18 cellular contexts compared by ENCODE assay signal in the genomic region with DNA sequence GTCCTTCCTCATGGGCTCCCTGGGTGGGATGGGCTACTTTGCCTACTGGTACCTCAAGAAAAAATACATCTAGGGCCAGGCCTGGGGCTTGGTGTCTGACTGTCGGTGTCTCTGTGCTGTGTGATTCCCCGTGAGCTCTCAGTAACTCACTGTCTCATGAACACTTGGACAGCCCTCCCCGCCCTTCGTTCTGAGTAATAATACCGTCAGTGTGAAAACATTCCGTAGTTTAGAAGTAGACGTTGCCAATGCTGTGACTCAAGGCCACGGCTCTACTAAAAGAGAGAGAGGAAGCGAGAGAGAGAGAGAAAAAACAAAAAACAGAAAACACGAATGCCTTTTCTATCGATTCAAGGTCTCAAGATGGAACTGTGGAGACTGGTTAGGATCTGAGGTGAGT. TPM values are rescaled to one million over a fixed set of nuclear protein-coding genes. Genes with fewer than 3 reads are reported as not detected.
DNase-seq lines count a peak whose midpoint lies in the region; ATAC-seq, FAIRE-seq and TF ChIP-seq lines count a peak whose summit lies in the region.
"Had no signal": no experiment of that assay in that cellular context is flagged by ENCODE, and none has a peak within 500 bp of the region (broad histone marks: within the 10 kb centered on the region; RNA-seq: fewer than 3 reads in every experiment).

No MANE protein-coding gene starts in this region.

- in situ Hi-C loops in astrocyte of the cerebellum (cut with HindIII; ENCODE audit: low sequenced_read_pairs), result no loop called here

- no peak for ATAC-seq in GM21360 (IDR thresholded peaks at IDR 0.05; ENCODE audit: unreplicated experiment)
- ATAC-seq: activated CD8-positive, alpha-beta T cell treated with anti-CD3 and anti-CD28 coated beads, Interleukin-2, amount 10 ng/mL, durations not matched to agents 7 days and 5 days; Right ventricle myocardium inferior; stimulated activated effector memory CD8-positive, alpha-beta T cell treated with anti-CD3 and anti-CD28 coated beads, Interleukin-12 subunit alpha, Interleukin-12 subunit beta, amount 100 ng/mL, for 72 hours had no signal

- peak; percentile 69 for DNase-seq in AG20443 (ENCODE audit: low spot score)
- peak; percentile 88 for DNase-seq in HTR-8/SVneo (ENCODE audit: insufficient read length, low spot score)
- DNase-seq in astrocyte of the cerebellum (ENCODE audit: low read depth), result peak; percentile 64
- DNase-seq in iris pigment epithelial cell (ENCODE audit: low read depth), result peak; percentile 75
- no peak for DNase-seq in stimulated activated CD4-positive, alpha-beta T cell treated with anti-CD3 and anti-CD28 coated beads, Interleukin-12 subunit alpha, Interleukin-12 subunit beta, amount 100 ng/mL, for 4 hours
- no peak for DNase-seq in NCI-H345 treated with DMSO at 0.1 percent for 48 hours (lab: John Stamatoyannopoulos, UW; ENCODE audit: unreplicated experiment)
- no peak for DNase-seq in GM12892 (ENCODE audit: insufficient read length)
- DNase-seq: activated CD8-positive, alpha-beta T cell treated with anti-CD3 and anti-CD28 coated beads, Interleukin-2, amount 10 ng/mL, durations not matched to agents 7 days and 5 days; activated naive CD4-positive, alpha-beta T cell treated with anti-CD3 and anti-CD28 coated beads for 36 hours; cerebellar nuclear complex; erythroblast; NCI-H146; NCI-H524 treated with DMSO at 0.1 percent for 48 hours; stimulated activated CD4-positive, alpha-beta T cell treated with anti-CD3 and anti-CD28 coated beads, Interleukin-4, amount 100 ng/mL, for 1 hour had no signal

- FAIRE-seq in HTR-8/SVneo (lab: Jason Lieb, UNC), result peak; percentile 91
- FAIRE-seq in GM12892 (lab: Jason Lieb, UNC), result no peak
- FAIRE-seq: islet of Langerhans had no signal

- TF ChIP-seq POLR2A in GM12892 (IDR thresholded peaks at IDR 0.05; ENCODE audit: low read depth, low read length), result no peak

- no peak for TF ChIP-seq CTCF in astrocyte of the cerebellum (IDR thresholded peaks at IDR 0.05; ENCODE audit: low read depth, low read length, missing control alignments)

- H3K4me3 ChIP-seq in astrocyte of the cerebellum (ENCODE audit: low read depth, low read length), result no peak overlapping the region

RNA-seq across cellular contexts. Expression of a gene that starts 31.8 kb away (rescaled TPM):
- 0.76 TPM for polyA plus RNA-seq in GM12892 (2012; ENCODE audit: missing spikeins)

RNA-seq across cellular contexts. Expression of a gene that starts 32.1 kb away (rescaled TPM):
- 0.15 TPM for polyA plus RNA-seq in GM12892 (2012; ENCODE audit: missing spikeins)

RNA-seq across cellular contexts. Expression of a gene that starts 57.6 kb away (rescaled TPM):
- polyA plus RNA-seq in GM12892 (2012; ENCODE audit: missing spikeins), result not detected

Comparison
In these comparisons a context has a peak if more than half of its experiments do, and no peak if none do; other contexts are left out.
1. DNase-seq: peak in AG20443 (single experiment), HTR-8/SVneo (single experiment), astrocyte of the cerebellum (single experiment) and iris pigment epithelial cell (single experiment); none in stimulated activated CD4-positive, alpha-beta T cell treated with anti-CD3 and anti-CD28 coated beads, Interleukin-12 subunit alpha, Interleukin-12 subunit beta, amount 100 ng/mL, for 4 hours (single experiment), NCI-H345 treated with DMSO at 0.1 percent for 48 hours (single experiment) and GM12892 (single experiment).